Comparison of ENCODE assay signal across 24 cellular contexts in genomic region chr16:75204410-75204758, GRCh38. TPM values are rescaled to one million over a fixed set of nuclear protein-coding genes. Genes with fewer than 3 reads are reported as not detected.
DNase-seq lines count a peak whose midpoint lies in the region; ATAC-seq and TF ChIP-seq lines count a peak whose summit lies in the region.
"Had no signal": no experiment of that assay in that cellular context is flagged by ENCODE, and none has a peak within 500 bp of the region (broad histone marks: within the 10 kb centered on the region; RNA-seq: fewer than 3 reads in every experiment).

No MANE protein-coding gene starts in this region.

- H3K14ac ChIP-seq in IMR-90 (replicated peaks; ENCODE audit: low read depth, low read length), result no peak overlapping the region

- no TSS peak for BruUV-seq in IMR-90 (replicated peaks; lab: Mats Ljungman, UMichigan)

- H4K5ac ChIP-seq in IMR-90 (ENCODE audit: low read depth, low read length), result no peak overlapping the region

- no peak overlapping the region for H2BK120ac ChIP-seq in IMR-90 (ENCODE audit: low read depth, low read length)

- H3K27ac Mint-ChIP-seq in endodermal cell, result peak overlapping the region; percentile 72
- H3K27ac Mint-ChIP-seq: CD4-positive, alpha-beta T cell; GM23338 had no signal

- H3K36me3 ChIP-seq in left ventricle myocardium inferior (no peaks in the 10 kb centered on the region), IMR-90 (ENCODE audit: control insufficient read depth, insufficient read depth, low read length) (no peaks in the 10 kb centered on the region), endodermal cell (ENCODE audit: control insufficient read depth, insufficient read depth, low read length) (no peaks in the 10 kb centered on the region), HAP-1 (replicated peaks) (no peaks in the 10 kb centered on the region)
- H3K36me3 ChIP-seq: Peyer's patch had no signal

- H3K9me3 ChIP-seq in left ventricle myocardium inferior (replicated peaks) (no peaks in the 10 kb centered on the region), IMR-90 (ENCODE audit: control insufficient read depth, insufficient read depth, low read length) (no peaks in the 10 kb centered on the region), endodermal cell (ENCODE audit: control insufficient read depth, low read length) (no peaks in the 10 kb centered on the region), HAP-1 (no peaks in the 10 kb centered on the region)
- H3K9me3 ChIP-seq: Peyer's patch had no signal

- H4K20me1 ChIP-seq in IMR-90 (ENCODE audit: insufficient read depth, low read length), result no peaks in the 10 kb centered on the region

- H3K27ac ChIP-seq in left ventricle myocardium inferior (replicated peaks), result no peak overlapping the region
- no peak overlapping the region for H3K27ac ChIP-seq in IMR-90 (ENCODE audit: insufficient read depth, low read length)
- no peak overlapping the region for H3K27ac ChIP-seq in endodermal cell (ENCODE audit: low read depth, low read length)
- H3K27ac ChIP-seq: Peyer's patch had no signal

- H3K4me3 Mint-ChIP-seq in endodermal cell, result no peak overlapping the region
- H3K4me3 Mint-ChIP-seq: CD4-positive, alpha-beta T cell; GM23338 had no signal

- POLR2A ChIA-PET in IMR-90 (lab: Charles Lee; ENCODE audit: unreplicated experiment), result no interaction called here

- no peak overlapping the region for H2BK5ac ChIP-seq in IMR-90 (ENCODE audit: low read depth, low read length, poor library complexity, severe bottlenecking)

- no peak overlapping the region for H3K18ac ChIP-seq in IMR-90 (ENCODE audit: low read depth, low read length)

- no peak for TF ChIP-seq POLR2A in IMR-90 (IDR thresholded peaks at IDR 0.05; ENCODE audit: low read depth, low read length)

- H2AK5ac ChIP-seq in IMR-90 (ENCODE audit: low read depth, low read length), result no peak overlapping the region

- H3K79me1 ChIP-seq in IMR-90 (ENCODE audit: low read depth in 1 of 2, low read length in 2 of 2), result no peaks in the 10 kb centered on the region

- H3K4me3 ChIP-seq in left ventricle myocardium inferior (no peak overlapping the region), IMR-90 (ENCODE audit: insufficient read depth, low read depth, low read length) (no peak overlapping the region), endodermal cell (ENCODE audit: low read length) (no peak overlapping the region), HAP-1 (no peak overlapping the region)
- H3K4me3 ChIP-seq: GM23338, Peyer's patch had no signal

- TF ChIP-seq RAD21 in IMR-90 (IDR thresholded peaks at IDR 0.05; ENCODE audit: low read length), result no peak

- no peak overlapping the region for H3K4ac ChIP-seq in IMR-90 (ENCODE audit: low read depth, low read length)

- H3K56ac ChIP-seq in IMR-90 (ENCODE audit: extremely low read depth, insufficient read depth, low read length), result no peak overlapping the region

- TF ChIP-seq CTCF in left ventricle myocardium inferior (IDR thresholded peaks at IDR 0.05; ENCODE audit: borderline replicate concordance), result no peak
- no peak for TF ChIP-seq CTCF in IMR-90 (conservative IDR thresholded peaks at IDR 0.05; ENCODE audit: low read depth, low read length)
- no peak for TF ChIP-seq CTCF in endodermal cell (conservative IDR thresholded peaks at IDR 0.05)

- H3K27me3 Mint-ChIP-seq in endodermal cell (ENCODE audit: insufficient read depth), result no peaks in the 10 kb centered on the region

- peak overlapping the region; percentile 51 for H2AFZ ChIP-seq in IMR-90 (replicated peaks; ENCODE audit: low read length, poor library complexity)
- H2AFZ ChIP-seq: GM23338 had no signal

- no peak overlapping the region for H4K91ac ChIP-seq in IMR-90 (ENCODE audit: insufficient read depth, low read depth, low read length)

- DNase-seq in left ventricle myocardium inferior (peak; percentile 8), left ventricle myocardium superior (no peak), IMR-90 (no peak), endodermal cell (no peak), posterior vena cava (ENCODE audit: low spot score) (peak; percentile 58), sciatic nerve (ENCODE audit: low spot score) (no peak), HAP-1 (ENCODE audit: low spot score in 2 of 2) (no peak)
- DNase-seq: CD4-positive, alpha-beta T cell; COR-L47; DMS 273 treated with DMSO at 0.1 percent for 48 hours; DMS79 treated with DMSO at 0.1 percent for 48 hours; HCEC 1CT; Kasumi-1; NCI-H1417; NCI-H1694 treated with DMSO at 0.1 percent for 48 hours; NCI-H2081 treated with DMSO at 0.1 percent for 48 hours; NCI-H2171 treated with DMSO at 0.1 percent for 48 hours; NCI-H524 treated with DMSO at 0.1 percent for 48 hours; NCI-H82 had no signal

- H2BK20ac ChIP-seq in IMR-90 (ENCODE audit: low read depth, low read length), result no peak overlapping the region

- intact Hi-C loops in left ventricle myocardium inferior (cut with micrococcal nuclease), result no loop called here
- intact Hi-C loops in left ventricle myocardium superior (cut with micrococcal nuclease), result no loop called here
- intact Hi-C loops in IMR-90 (cut with micrococcal nuclease), result no loop called here
- intact Hi-C loops in posterior vena cava (cut with DNase I), result no loop called here
- intact Hi-C loops in sciatic nerve (cut with DNase I), result no loop called here

- no peak for ATAC-seq in left ventricle myocardium superior
- ATAC-seq in IMR-90 (ENCODE audit: low read depth), result no peak
- no peak for ATAC-seq in sciatic nerve

- peaks cover 12% of the 10 kb centered on the region for H3K4me1 Mint-ChIP-seq in endodermal cell

- H2BK15ac ChIP-seq in IMR-90 (ENCODE audit: low read depth, low read length), result no peak overlapping the region

- no peak overlapping the region for H3K9ac ChIP-seq in IMR-90 (ENCODE audit: low read depth, low read length)
- H3K9ac ChIP-seq in endodermal cell (ENCODE audit: extremely low read depth, low read length, poor library complexity, severe bottlenecking), result no peak overlapping the region

- no peaks in the 10 kb centered on the region for H3K9me3 Mint-ChIP-seq in endodermal cell
- H3K9me3 Mint-ChIP-seq: CD4-positive, alpha-beta T cell; GM23338 had no signal

- H3K9me1 ChIP-seq in IMR-90 (ENCODE audit: insufficient read depth, low read length), result no peaks in the 10 kb centered on the region

- dilution Hi-C loops in IMR-90 (cut with HindIII; ENCODE audit: low sequenced_read_pairs, unreplicated experiment), result no loop called here

- no peak overlapping the region for H4K8ac ChIP-seq in IMR-90 (ENCODE audit: low read depth in 2 of 2, low read length in 2 of 2)

- no peak overlapping the region for H3K23ac ChIP-seq in IMR-90 (ENCODE audit: low read depth, low read length)

- peaks cover 3% of the 10 kb centered on the region for H3K4me1 ChIP-seq in left ventricle myocardium inferior
- H3K4me1 ChIP-seq in IMR-90 (ENCODE audit: control insufficient read depth, insufficient read depth, low read length), result no peaks in the 10 kb centered on the region
- no peaks in the 10 kb centered on the region for H3K4me1 ChIP-seq in endodermal cell (ENCODE audit: control insufficient read depth, insufficient read depth, low read length)
- no peaks in the 10 kb centered on the region for H3K4me1 ChIP-seq in HAP-1
- H3K4me1 ChIP-seq: Peyer's patch had no signal

- H3K36me3 Mint-ChIP-seq in endodermal cell (ENCODE audit: low read depth), result no peaks in the 10 kb centered on the region

- CTCF ChIA-PET in IMR-90 (lab: Yijun Ruan, JAX), result no interaction called here

- H3K4me2 ChIP-seq in IMR-90 (ENCODE audit: low read depth, low read length), result no peak overlapping the region
- H3K4me2 ChIP-seq: GM23338 had no signal

- H3K27me3 ChIP-seq in left ventricle myocardium inferior (ENCODE audit: low read depth) (peaks cover 12% of the 10 kb centered on the region), IMR-90 (ENCODE audit: control insufficient read depth, insufficient read depth, low read length) (no peaks in the 10 kb centered on the region), endodermal cell (ENCODE audit: control insufficient read depth, insufficient read depth, low read length, poor library complexity, severe bottlenecking) (no peaks in the 10 kb centered on the region), HAP-1 (ENCODE audit: low read depth) (no peaks in the 10 kb centered on the region)
- H3K27me3 ChIP-seq: Peyer's patch had no signal

- in situ Hi-C loops in IMR-90 (cut with MboI; ENCODE audit: low sequenced_read_pairs) (loop anchor here (25.0 kb wide), 2 partner anchors 383 to 558 kb away; no protein-coding TSS in a partner anchor), HAP-1 (cut with MboI; ENCODE audit: low sequenced_read_pairs) (no loop called here)

- H2AK9ac ChIP-seq in IMR-90 (replicated peaks; ENCODE audit: low read depth, low read length, poor library complexity), result no peak overlapping the region

- WGBS in IMR-90 (ENCODE audit: extremely low coverage in 2 of 2, insufficient read length in 1 of 2), 2 experiments, result no CpG with 5 or more reads among the region's 6 CpGs
- WGBS in endodermal cell (ENCODE audit: insufficient coverage in 1 of 2, insufficient read length in 1 of 2), 2 experiments, result 96 to 100% methylated on average over 2 to 4 of the region's 6 CpGs

RNA-seq across cellular contexts. Expression of gene CTRB2, which starts 2.6 kb away (rescaled TPM):
- total RNA-seq in left ventricle myocardium inferior (not detected), left ventricle myocardium superior (not detected), IMR-90 (2012; rRNA removed) (not detected in 2 replicates), endodermal cell (not detected), posterior vena cava (1 to 10 TPM in 1 of 2 donors, under 1 TPM in 1; 0.79 to 9.1 TPM), sciatic nerve (7.3 TPM)
- polyA plus RNA-seq in IMR-90 (2012; rRNA removed), result not detected in 2 replicates
- not detected in 2 replicates for polyA plus RNA-seq in IMR-90 (2012; cell fraction: cytosol; rRNA removed)
- 0.09 TPM in 1 of 2 replicates, not detected in the other for polyA plus RNA-seq in IMR-90 (2012; cell fraction: nucleus; rRNA removed; ENCODE audit: low replicate concordance)
- polyA plus RNA-seq in endodermal cell (2013, experiment 1 of 2), result not detected
- not detected for polyA plus RNA-seq in endodermal cell (2013, experiment 2 of 2)
- total RNA-seq: CD4-positive, alpha-beta T cell; GM23338; MCF 10A; Peyer's patch; SK-MEL-5 had no signal
- polyA plus RNA-seq: BJ, GM23338 had no signal

RNA-seq across cellular contexts. Expression of gene CTRB1, which starts 14.4 kb away (rescaled TPM):
- total RNA-seq in left ventricle myocardium inferior (not detected), left ventricle myocardium superior (not detected), IMR-90 (2012; rRNA removed) (not detected in 2 replicates), endodermal cell (not detected), posterior vena cava (1 to 10 TPM in 1 of 2 donors, not detected in 1; 4.0 TPM), sciatic nerve (2.7 TPM)
- polyA plus RNA-seq in IMR-90 (2012; rRNA removed), result not detected in 2 replicates
- not detected in 2 replicates for polyA plus RNA-seq in IMR-90 (2012; cell fraction: cytosol; rRNA removed)
- polyA plus RNA-seq in IMR-90 (2012; cell fraction: nucleus; rRNA removed; ENCODE audit: low replicate concordance), result not detected in 2 replicates
- polyA plus RNA-seq in endodermal cell (2013, experiment 1 of 2), result not detected
- polyA plus RNA-seq in endodermal cell (2013, experiment 2 of 2), result not detected
- total RNA-seq: CD4-positive, alpha-beta T cell; GM23338; MCF 10A; Peyer's patch; SK-MEL-5 had no signal
- polyA plus RNA-seq: BJ, GM23338 had no signal

RNA-seq across cellular contexts. Expression of gene BCAR1, which starts 47.0 kb away (rescaled TPM):
- total RNA-seq in left ventricle myocardium inferior, result 82.8 TPM
- total RNA-seq in left ventricle myocardium superior, result 82.9 TPM
- 17.8 and 18.1 TPM in 2 replicates for total RNA-seq in IMR-90 (2012; rRNA removed)
- polyA plus RNA-seq in IMR-90 (2012; rRNA removed), result 99.4 and 127 TPM in 2 replicates
- polyA plus RNA-seq in IMR-90 (2012; cell fraction: cytosol; rRNA removed), result 84.8 and 140 TPM in 2 replicates
- polyA plus RNA-seq in IMR-90 (2012; cell fraction: nucleus; rRNA removed; ENCODE audit: low replicate concordance), result 214 and 473 TPM in 2 replicates
- total RNA-seq in endodermal cell, result 10 to 100 TPM; 56.2 to 74.3 TPM
- 38.6 TPM for polyA plus RNA-seq in endodermal cell (2013, experiment 1 of 2)
- 33.2 TPM for polyA plus RNA-seq in endodermal cell (2013, experiment 2 of 2)
- 100 to 1,000 TPM in 1 of 2 donors, 10 to 100 TPM in 1; 48.7 to 104 TPM for total RNA-seq in posterior vena cava
- 71.7 TPM for total RNA-seq in sciatic nerve

RNA-seq across cellular contexts. Expression of gene ZFP1, which starts 56.1 kb away (rescaled TPM):
- total RNA-seq in left ventricle myocardium inferior (6.7 TPM), left ventricle myocardium superior (6.7 TPM), IMR-90 (2012; rRNA removed) (16.0 and 16.9 TPM in 2 replicates), endodermal cell (10 to 100 TPM; 10.4 to 13.3 TPM), posterior vena cava (10 to 100 TPM in 1 of 2 donors, 1 to 10 TPM in 1; 9.1 to 10.2 TPM), sciatic nerve (19.0 TPM)
- 3.7 and 3.8 TPM in 2 replicates for polyA plus RNA-seq in IMR-90 (2012; rRNA removed)
- polyA plus RNA-seq in IMR-90 (2012; cell fraction: cytosol; rRNA removed), result 1.3 and 1.8 TPM in 2 replicates
- polyA plus RNA-seq in IMR-90 (2012; cell fraction: nucleus; rRNA removed; ENCODE audit: low replicate concordance), result 0.61 and 2.5 TPM in 2 replicates
- 29.0 TPM for polyA plus RNA-seq in endodermal cell (2013, experiment 1 of 2)
- polyA plus RNA-seq in endodermal cell (2013, experiment 2 of 2), result 24.5 TPM

Comparison
In these comparisons a context has a peak if more than half of its experiments do, and no peak if none do; other contexts are left out.
1. DNase-seq: peak in left ventricle myocardium inferior (single experiment) and posterior vena cava (single experiment); none in left ventricle myocardium superior (single experiment), IMR-90 (single experiment), endodermal cell (single experiment), sciatic nerve (single experiment) and HAP-1 (0 of 2).